Comparison of ENCODE assay signal across 9 cellular contexts in genomic region chr11:65661599-65662246, GRCh38. TPM values are rescaled to one million over a fixed set of nuclear protein-coding genes. Genes with fewer than 3 reads are reported as not detected.
DNase-seq lines count a peak whose midpoint lies in the region; ATAC-seq and TF ChIP-seq lines count a peak whose summit lies in the region.
"Had no signal": no experiment of that assay in that cellular context is flagged by ENCODE, and none has a peak within 500 bp of the region (broad histone marks: within the 10 kb centered on the region; RNA-seq: fewer than 3 reads in every experiment).

No MANE protein-coding gene starts in this region.

- H3K9me3 Mint-ChIP-seq in T-helper 1 cell treated with Interleukin-12 subunit alpha and Interleukin-12 subunit beta and Interleukin-4 antibody, amounts not matched to agents 30 μg/mL and 1 μg/mL, for 36 hours, result no peaks in the 10 kb centered on the region

- intact Hi-C loops in testis (cut with DNase I; ENCODE audit: low total_unique reads), result no loop called here

- no peaks in the 10 kb centered on the region for H3K27me3 ChIP-seq in testis

- H3K4me3 Mint-ChIP-seq in T-helper 1 cell treated with Interleukin-12 subunit alpha and Interleukin-12 subunit beta and Interleukin-4 antibody, amounts not matched to agents 30 μg/mL and 1 μg/mL, for 36 hours, result peak overlapping the region; percentile 83

- H3K9me3 ChIP-seq in testis, result no peaks in the 10 kb centered on the region

- 44 to 59% (median 58%) methylated on average over 25 of the region's 25 CpGs for WGBS in adipose tissue, 3 donors
- 43% methylated on average over 3 to 19 of the region's 25 CpGs for WGBS in testis, 2 donors

- DNase-seq in T-helper 1 cell (no peak), left lobe of liver (ENCODE audit: low spot score) (no peak), testis (no peak), NCI-H128 (lab: John Stamatoyannopoulos, UW; ENCODE audit: unreplicated experiment) (no peak), ecto neural progenitor cell (ENCODE audit: low spot score) (no peak), SKM-1 (lab: John Stamatoyannopoulos, UW; ENCODE audit: unreplicated experiment) (no peak)
- DNase-seq: NCI-H1048 had no signal

- H3K36me3 ChIP-seq in testis (ENCODE audit: low read depth, missing control alignments), result no peaks in the 10 kb centered on the region

- H3K36me3 Mint-ChIP-seq in T-helper 1 cell treated with Interleukin-12 subunit alpha and Interleukin-12 subunit beta and Interleukin-4 antibody, amounts not matched to agents 30 μg/mL and 1 μg/mL, for 36 hours (ENCODE audit: low read depth), result peaks cover 38% of the 10 kb centered on the region

- H3K4me1 Mint-ChIP-seq in T-helper 1 cell treated with Interleukin-12 subunit alpha and Interleukin-12 subunit beta and Interleukin-4 antibody, amounts not matched to agents 30 μg/mL and 1 μg/mL, for 36 hours (ENCODE audit: low read depth), result peaks cover 26% of the 10 kb centered on the region

- H3K27me3 Mint-ChIP-seq in T-helper 1 cell treated with Interleukin-12 subunit alpha and Interleukin-12 subunit beta and Interleukin-4 antibody, amounts not matched to agents 30 μg/mL and 1 μg/mL, for 36 hours (ENCODE audit: low read depth), result no peaks in the 10 kb centered on the region

- H3K27ac ChIP-seq in adipose tissue (ENCODE audit: low read depth, low read length), result peak overlapping the region; percentile 84
- H3K27ac ChIP-seq in testis, result peak overlapping the region; percentile 61 to 93

- peak overlapping the region; percentile 81 to 93 for H3K4me3 ChIP-seq in testis

- no peak for TF ChIP-seq POLR2A in testis (IDR thresholded peaks at IDR 0.05)

- H3K4me1 ChIP-seq in testis, result peaks cover 18% of the 10 kb centered on the region

- ATAC-seq in left lobe of liver, result peak; percentile 18

- peak overlapping the region; percentile 72 for H3K27ac Mint-ChIP-seq in T-helper 1 cell treated with Interleukin-12 subunit alpha and Interleukin-12 subunit beta and Interleukin-4 antibody, amounts not matched to agents 30 μg/mL and 1 μg/mL, for 36 hours

- no peak for TF ChIP-seq CTCF in testis (IDR thresholded peaks at IDR 0.05)

RNA-seq across cellular contexts. Expression of gene RELA, which starts 1.0 kb away (rescaled TPM):
- polyA plus RNA-seq in adipose tissue (10 to 100 TPM; 30.8 to 61.2 (median 50.4) TPM), testis (ENCODE audit: insufficient read depth, low read depth, low replicate concordance) (47.5 TPM)
- total RNA-seq in left lobe of liver (34.3 TPM), testis (10 to 100 TPM; 64.9 to 82.0 TPM)

RNA-seq across cellular contexts. Expression of gene SIPA1, which starts 23.8 kb away (rescaled TPM):
- polyA plus RNA-seq in adipose tissue (100 to 1,000 TPM in 1 of 3 donors, 10 to 100 TPM in 2; 23.7 to 105 (median 36.3) TPM), testis (ENCODE audit: insufficient read depth, low read depth, low replicate concordance) (29.0 TPM)
- total RNA-seq in left lobe of liver (29.5 TPM), testis (10 to 100 TPM; 15.2 to 23.5 TPM)

RNA-seq across cellular contexts. Expression of gene PCNX3, which starts 46.1 kb away (rescaled TPM):
- polyA plus RNA-seq in adipose tissue (10 to 100 TPM; 11.1 to 16.8 (median 13.3) TPM), testis (ENCODE audit: insufficient read depth, low read depth, low replicate concordance) (61.4 TPM)
- total RNA-seq in left lobe of liver (16.8 TPM), testis (10 to 100 TPM; 78.4 to 87.6 TPM)

RNA-seq across cellular contexts. Expression of gene MAP3K11, which starts 47.7 kb away (rescaled TPM):
- polyA plus RNA-seq in adipose tissue (10 to 100 TPM; 21.4 to 85.5 (median 66.0) TPM), testis (ENCODE audit: insufficient read depth, low read depth, low replicate concordance) (40.7 TPM)
- total RNA-seq in left lobe of liver (85.4 TPM), testis (10 to 100 TPM; 68.4 to 75.7 TPM)

RNA-seq across cellular contexts. Expression of gene KAT5, which starts 50.3 kb away (rescaled TPM):
- polyA plus RNA-seq in adipose tissue (10 to 100 TPM; 41.6 to 55.1 (median 50.6) TPM), testis (ENCODE audit: insufficient read depth, low read depth, low replicate concordance) (154 TPM)
- total RNA-seq in left lobe of liver (19.4 TPM), testis (100 to 1,000 TPM; 101 to 121 TPM)
